In the genomic region with DNA sequence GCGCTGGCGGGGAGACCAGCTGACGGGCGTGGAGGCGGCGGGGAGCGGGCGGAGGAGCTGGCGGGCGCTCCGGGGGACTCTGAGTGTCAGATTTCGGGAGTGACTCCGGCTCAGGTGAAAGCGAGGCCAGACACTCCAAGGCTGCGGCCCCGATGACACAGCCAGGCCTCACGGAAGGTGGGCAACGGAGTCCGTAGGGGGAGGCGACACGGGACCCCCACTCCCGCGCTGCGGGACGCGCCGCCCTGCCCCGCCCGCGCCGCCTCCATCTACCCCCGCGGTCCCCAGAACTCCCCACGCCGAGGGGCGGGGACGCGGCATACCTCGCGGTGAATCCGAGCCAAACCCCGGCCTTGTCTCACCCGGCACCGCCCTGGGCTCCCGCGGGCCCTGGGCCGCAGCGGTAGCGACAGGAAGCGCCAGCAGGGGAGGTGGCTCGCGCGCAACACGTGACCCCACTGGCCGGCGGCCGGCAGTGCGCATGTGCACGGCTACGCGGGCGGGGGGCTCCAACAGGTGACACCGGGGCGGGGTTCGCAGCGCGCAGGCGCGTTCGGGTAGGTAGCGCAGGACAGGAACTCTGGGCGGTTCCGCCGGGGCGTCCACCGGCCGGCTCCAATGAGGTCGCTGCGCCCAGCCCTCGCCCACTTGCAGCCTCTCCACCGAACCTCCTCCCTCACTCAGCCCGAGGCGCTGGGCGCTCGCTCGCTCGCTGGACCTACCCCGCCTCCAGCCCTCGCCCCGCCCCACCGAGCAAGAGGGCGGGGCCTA, we compare ENCODE assay signal across 8 cellular contexts. TPM values are rescaled to one million over a fixed set of nuclear protein-coding genes. Genes with fewer than 3 reads are reported as not detected.
DNase-seq lines count a peak whose midpoint lies in the region; ATAC-seq and TF ChIP-seq lines count a peak whose summit lies in the region.

A gene with protein sequence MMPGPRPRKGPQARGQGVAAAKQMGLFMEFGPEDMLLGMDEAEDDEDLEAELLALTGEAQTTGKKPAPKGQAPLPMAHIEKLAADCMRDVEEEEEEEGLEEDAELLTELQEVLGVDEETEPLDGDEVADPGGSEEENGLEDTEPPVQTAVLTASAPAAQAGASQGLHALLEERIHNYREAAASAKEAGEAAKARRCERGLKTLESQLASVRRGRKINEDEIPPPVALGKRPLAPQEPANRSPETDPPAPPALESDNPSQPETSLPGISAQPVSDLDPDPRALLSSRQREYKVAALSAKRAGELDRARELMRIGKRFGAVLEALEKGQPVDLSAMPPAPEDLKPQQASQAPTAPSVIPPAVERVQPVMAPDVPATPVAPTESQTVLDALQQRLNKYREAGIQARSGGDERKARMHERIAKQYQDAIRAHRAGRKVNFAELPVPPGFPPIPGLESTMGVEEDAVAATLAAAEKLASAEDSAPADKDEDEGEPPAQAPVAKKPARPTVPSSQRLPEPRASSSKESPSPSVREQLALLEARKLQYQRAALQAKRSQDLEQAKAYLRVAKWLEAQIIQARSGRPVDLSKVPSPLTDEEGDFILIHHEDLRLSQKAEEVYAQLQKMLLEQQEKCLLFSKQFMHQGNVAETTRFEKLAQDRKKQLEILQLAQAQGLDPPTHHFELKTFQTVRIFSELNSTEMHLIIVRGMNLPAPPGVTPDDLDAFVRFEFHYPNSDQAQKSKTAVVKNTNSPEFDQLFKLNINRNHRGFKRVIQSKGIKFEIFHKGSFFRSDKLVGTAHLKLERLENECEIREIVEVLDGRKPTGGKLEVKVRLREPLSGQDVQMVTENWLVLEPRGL (minus strand): TSS at position 460 of the 771 bp plus-strand sequence. CDS start 1,585 bp downstream, outside the sequence.

- H3K9me3 ChIP-seq in heart right ventricle = no peaks in the 10 kb centered on the region
- no peaks in the 10 kb centered on the region for H3K9me3 ChIP-seq in upper lobe of right lung

- H3K4me1 ChIP-seq in heart right ventricle (peaks cover 0 to 26% (median 12%) of the 10 kb centered on the region in 9 donors), upper lobe of right lung (peaks cover 18% of the 10 kb centered on the region)

- intact Hi-C loops in T-helper 1 cell treated with Interleukin-12 subunit alpha and Interleukin-12 subunit beta and Interleukin-4 antibody, amounts not matched to agents 30 ng/mL and 1 ng/mL, for 36 hours (cut with micrococcal nuclease) = loop anchor here (1.0 to 5.0 kb wide), 20 partner anchors 38 to 1579 kb away; a partner anchor contains a TSS
- intact Hi-C loops in heart right ventricle (cut with DNase I) = loop anchor here in 5 of 10 donors (1.0 to 10.0 kb wide), 4 partner anchors 38 to 321 kb away; a partner anchor contains a TSS
- intact Hi-C loops in posterior vena cava (cut with DNase I) = no loop called here
- intact Hi-C loops in upper lobe of right lung (cut with DNase I) = no loop called here

- TF ChIP-seq CTCF in GM13976 (IDR thresholded peaks at IDR 0.05; ENCODE audit: borderline replicate concordance, control extremely low read depth, extremely low read depth, insufficient read depth, missing control alignments) = no peak
- TF ChIP-seq CTCF in heart right ventricle (IDR thresholded peaks at IDR 0.05) = peak in 5 of 9 donors; percentile 22 to 48 (median 29)
- TF ChIP-seq CTCF in upper lobe of right lung (IDR thresholded peaks at IDR 0.05) = peak; percentile 13

- H3K36me3 ChIP-seq in heart right ventricle (peaks cover 0 to 34% (median 14%) of the 10 kb centered on the region in 9 donors), upper lobe of right lung (peaks cover 28% of the 10 kb centered on the region)

- peak; percentile 100 for DNase-seq in GM13976 (ENCODE audit: low spot score)
- peak; percentile 96 for DNase-seq in NCI-H146 treated with DMSO at 0.1 percent for 48 hours (lab: John Stamatoyannopoulos, UW; ENCODE audit: unreplicated experiment)
- peak; percentile 96 for DNase-seq in amniotic epithelial cell (ENCODE audit: low read depth)
- DNase-seq in heart right ventricle = peak; percentile 97 to 99
- DNase-seq in posterior vena cava (ENCODE audit: low spot score) = peak; percentile 99
- peak; percentile 100 for DNase-seq in upper lobe of right lung

- in situ Hi-C loops in GM13976 (cut with MboI; ENCODE audit: low sequenced_read_pairs, unreplicated experiment) = no loop called here

- 0 to 1% methylated on average over 77 to 92 of the region's 92 CpGs for WGBS in heart right ventricle, 2 donors

- peak within 1 kb of the TSS; percentile 46 to 99 (median 90) for H3K27ac ChIP-seq in heart right ventricle
- H3K27ac ChIP-seq in upper lobe of right lung = peak within 1 kb of the TSS; percentile 97

- H3K27me3 ChIP-seq in heart right ventricle = peaks cover 0 to 10% (median 0%) of the 10 kb centered on the region in 7 donors
- H3K27me3 ChIP-seq in upper lobe of right lung = no peaks in the 10 kb centered on the region

- ATAC-seq in HG02870 (IDR thresholded peaks at IDR 0.05; ENCODE audit: unreplicated experiment) = peak; percentile 89
- ATAC-seq in heart right ventricle = peak; percentile 95 to 98 (median 97)
- peak; percentile 96 for ATAC-seq in upper lobe of right lung

- H3K4me3 ChIP-seq in heart right ventricle = peak within 1 kb of the TSS; percentile 48 to 98 (median 85)
- H3K4me3 ChIP-seq in upper lobe of right lung = peak within 1 kb of the TSS; percentile 92

RNA-seq across cellular contexts. Expression of the gene that starts here (rescaled TPM):
- total RNA-seq in T-helper 1 cell treated with Interleukin-12 subunit alpha and Interleukin-12 subunit beta and Interleukin-4 antibody, amounts not matched to agents 30 ng/mL and 1 ng/mL, for 36 hours = 70.7 and 71.4 TPM in 2 replicates
- total RNA-seq in heart right ventricle = 10 to 100 TPM; 14.4 to 19.9 (median 17.2) TPM
- polyA plus RNA-seq in heart right ventricle = 10 to 100 TPM; 16.7 to 19.1 TPM
- 10 to 100 TPM; 19.9 to 23.2 TPM for total RNA-seq in posterior vena cava
- 52.5 TPM for total RNA-seq in upper lobe of right lung

Comparison
In these comparisons a context has a peak if more than half of its experiments do, and no peak if none do; other contexts are left out.
1. Peak in every context shown above with its lines: DNase-seq, ATAC-seq, H3K4me3 ChIP-seq and H3K27ac ChIP-seq.